2 cellular contexts compared by ENCODE assay signal in genomic region chr12:132426349-132427176, GRCh38.
TF ChIP-seq lines count a peak whose summit lies in the region.

No MANE protein-coding gene starts in this region.

TF ChIP-seq in Ishikawa, 13 proteins besides CTCF, POLR2A, EP300 and RAD21:
- peak; percentile 59; the same call in 1 of the 2 replicates for TF ChIP-seq USF1 (IDR thresholded peaks at IDR 0.05)
- 0 out of 2 replicates have a peak, but pooled peaks have one; percentile 17 for TF ChIP-seq MAX (IDR thresholded peaks at IDR 0.05)
- no peak for TF ChIP-seq TEAD4 (IDR thresholded peaks at IDR 0.05)
- no peak for TF ChIP-seq TAF1 (IDR thresholded peaks at IDR 0.05; ENCODE audit: low read depth)
- no peak for TF ChIP-seq TCF12 (IDR thresholded peaks at IDR 0.05; ENCODE audit: low read depth)
- TF ChIP-seq REST (IDR thresholded peaks at IDR 0.05; ENCODE audit: low read depth): no peak
- TF ChIP-seq ZBTB7A (IDR thresholded peaks at IDR 0.05; ENCODE audit: low read depth): no peak
- no peak for TF ChIP-seq FOXM1 (IDR thresholded peaks at IDR 0.05; ENCODE audit: borderline replicate concordance, low read depth)
- no peak for TF ChIP-seq CREB1 (IDR thresholded peaks at IDR 0.05; ENCODE audit: low read depth)
- TF ChIP-seq CEBPB (IDR thresholded peaks at IDR 0.05): no peak

TF ChIP-seq in K562, 482 proteins besides CTCF, POLR2A, EP300 and RAD21 (continued from another document):
- TF ChIP-seq L3MBTL2 (IDR thresholded peaks at IDR 0.05): peak; percentile 66
- TF ChIP-seq ZNF133 (CRISPR knock-in tag; IDR thresholded peaks at IDR 0.05): no peak
- peak; percentile 34; the same call in 1 of the 2 replicates for TF ChIP-seq USF2 (CRISPR knock-in tag; IDR thresholded peaks at IDR 0.05)
- no peak for TF ChIP-seq ARID3A (IDR thresholded peaks at IDR 0.05; ENCODE audit: borderline replicate concordance, low read depth, low read length)
- TF ChIP-seq MGA (IDR thresholded peaks at IDR 0.05): peak; percentile 32; the same call in 1 of the 2 replicates
- peak; percentile 96 for TF ChIP-seq ZNF12 (CRISPR knock-in tag; IDR thresholded peaks at IDR 0.05)
- no peak for TF ChIP-seq ZNF212 (CRISPR knock-in tag; IDR thresholded peaks at IDR 0.05)
- no peak for TF ChIP-seq ARID3B (CRISPR knock-in tag; IDR thresholded peaks at IDR 0.05; ENCODE audit: borderline replicate concordance)
- peak in 1 of 2 experiments; percentile 27 for TF ChIP-seq E2F6 (IDR thresholded peaks at IDR 0.05; ENCODE audit: borderline replicate concordance in 1 of 2, extremely low read depth in 1 of 2, insufficient read depth in 1 of 2, insufficient read length in 1 of 2, low read depth in 1 of 2, low read length in 1 of 2, poor library complexity in 1 of 2, severe bottlenecking in 1 of 2)
